In the genomic region with DNA sequence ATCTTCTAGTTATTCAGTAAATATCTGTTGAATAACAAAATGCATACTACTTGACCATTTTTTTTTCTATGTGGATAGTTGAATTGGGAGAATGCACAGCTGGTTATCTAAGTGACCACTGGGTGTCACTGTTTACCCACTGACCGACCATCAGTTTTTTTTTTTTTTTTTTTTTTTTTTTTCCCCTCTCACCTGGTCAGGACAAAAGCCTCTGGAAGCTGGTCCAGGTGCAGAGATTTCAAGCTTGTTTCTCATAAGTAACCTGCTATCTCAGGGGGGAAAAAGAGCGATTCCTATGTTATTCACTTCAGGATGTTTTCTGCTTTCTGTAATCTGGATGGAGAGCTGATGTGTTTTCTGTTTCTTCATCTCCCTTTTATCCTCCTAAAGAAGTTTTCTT, we compare ENCODE assay signal across 9 cellular contexts.
A peak's percentile ranks its signal among the peaks of the same experiment; 100 is the strongest.
DNase-seq lines count a peak whose midpoint lies in the region; ATAC-seq and TF ChIP-seq lines count a peak whose summit lies in the region.
"Had no signal": no experiment of that assay in that cellular context is flagged by ENCODE, and none has a peak within 500 bp of the region (broad histone marks: within the 10 kb centered on the region; RNA-seq: fewer than 3 reads in every experiment).

No MANE protein-coding gene starts in this region.

- H3K36me3 Mint-ChIP-seq in MCF 10A (ENCODE audit: insufficient read depth, unreplicated experiment): no peaks in the 10 kb centered on the region
- H3K36me3 Mint-ChIP-seq in activated naive CD4-positive, alpha-beta T cell treated with anti-CD3 and anti-CD28 coated beads, Interleukin-2, amount 50 U/mL, for 72 hours: no peaks in the 10 kb centered on the region
- H3K36me3 Mint-ChIP-seq in stimulated activated memory B cell treated with anti-CD40 and anti-IgM and Interleukin-4, amounts not matched to agents 10 μg/mL and 1 μg/mL and 100 μg/mL, for 72 hours: no peaks in the 10 kb centered on the region

- ATAC-seq in activated naive CD4-positive, alpha-beta T cell treated with anti-CD3 and anti-CD28 coated beads, Interleukin-2, amount 50 U/mL, for 72 hours: no peak
- no peak for ATAC-seq in stimulated activated memory B cell treated with anti-CD40 and anti-IgM and Interleukin-4, amounts not matched to agents 10 μg/mL and 1 μg/mL and 100 μg/mL, for 72 hours

- no peaks in the 10 kb centered on the region for H3K9me3 Mint-ChIP-seq in MCF 10A (ENCODE audit: unreplicated experiment)
- H3K9me3 Mint-ChIP-seq in activated naive CD4-positive, alpha-beta T cell treated with anti-CD3 and anti-CD28 coated beads, Interleukin-2, amount 50 U/mL, for 72 hours: no peaks in the 10 kb centered on the region
- no peaks in the 10 kb centered on the region for H3K9me3 Mint-ChIP-seq in stimulated activated memory B cell treated with anti-CD40 and anti-IgM and Interleukin-4, amounts not matched to agents 10 μg/mL and 1 μg/mL and 100 μg/mL, for 72 hours

- peak; percentile 46 for DNase-seq in AG08396 (ENCODE audit: low spot score)
- DNase-seq in GM13977 (ENCODE audit: low spot score): peak; percentile 54
- peak; percentile 14 for DNase-seq in NCI-H2107 (lab: John Stamatoyannopoulos, UW)
- DNase-seq in MCF 10A (ENCODE audit: unreplicated experiment): peak; percentile 46
- peak; percentile 41 to 45 for DNase-seq in lung microvascular endothelial cell (ENCODE audit: low read depth in 2 of 2)
- DNase-seq in activated naive CD4-positive, alpha-beta T cell treated with anti-CD3 and anti-CD28 coated beads, Interleukin-2, amount 50 U/mL, for 72 hours (ENCODE audit: low spot score in 2 of 2): no peak
- no peak for DNase-seq in substantia nigra (lab: John Stamatoyannopoulos, UW)

- no peak overlapping the region for H3K27ac ChIP-seq in substantia nigra (ENCODE audit: low read depth, low read length, poor library complexity, severe bottlenecking)
- H3K27ac ChIP-seq: epithelial cell of prostate had no signal

- CTCF ChIA-PET in MCF 10A (lab: Yijun Ruan, JAX): interaction anchor here (0.5 to 4.0 kb wide), 18 partner anchors 10 to 1529 kb away, joined by 3 to 30 read pairs (median 4); no protein-coding TSS in a partner anchor

- in situ Hi-C loops in GM13977 (cut with MboI; ENCODE audit: low pct_unique_long_range_greater_than_20kb, low sequenced_read_pairs, unreplicated experiment): no loop called here

- POLR2A ChIA-PET in MCF 10A (lab: Yijun Ruan, JAX): interaction anchor here (0.6 to 0.8 kb wide), 2 partner anchors 1026 to 1810 kb away, joined by 3 read pairs; no protein-coding TSS in a partner anchor

- no peak overlapping the region for H3K4me3 Mint-ChIP-seq in MCF 10A (ENCODE audit: unreplicated experiment)
- H3K4me3 Mint-ChIP-seq in stimulated activated memory B cell treated with anti-CD40 and anti-IgM and Interleukin-4, amounts not matched to agents 10 μg/mL and 1 μg/mL and 100 μg/mL, for 72 hours: no peak overlapping the region

- BruUV-seq in MCF 10A (replicated peaks; lab: Mats Ljungman, UMichigan): no TSS peak

- H3K4me1 Mint-ChIP-seq in MCF 10A (ENCODE audit: insufficient read depth, unreplicated experiment): peaks cover 10% of the 10 kb centered on the region
- no peaks in the 10 kb centered on the region for H3K4me1 Mint-ChIP-seq in stimulated activated memory B cell treated with anti-CD40 and anti-IgM and Interleukin-4, amounts not matched to agents 10 μg/mL and 1 μg/mL and 100 μg/mL, for 72 hours

- intact Hi-C loops in MCF 10A (cut with micrococcal nuclease): loop anchor here (1.0 to 5.0 kb wide), 5 partner anchors 95 to 1033 kb away; no protein-coding TSS in a partner anchor

- no peak overlapping the region for H3K27ac Mint-ChIP-seq in MCF 10A (ENCODE audit: low read depth, unreplicated experiment)
- no peak overlapping the region for H3K27ac Mint-ChIP-seq in activated naive CD4-positive, alpha-beta T cell treated with anti-CD3 and anti-CD28 coated beads, Interleukin-2, amount 50 U/mL, for 72 hours
- H3K27ac Mint-ChIP-seq in stimulated activated memory B cell treated with anti-CD40 and anti-IgM and Interleukin-4, amounts not matched to agents 10 μg/mL and 1 μg/mL and 100 μg/mL, for 72 hours: no peak overlapping the region

- TF ChIP-seq CTCF in GM13977 (IDR thresholded peaks at IDR 0.05; ENCODE audit: extremely low read depth, insufficient read depth, missing control alignments): peak; percentile 69
- peak; percentile 55 for TF ChIP-seq CTCF in MCF 10A (IDR thresholded peaks at IDR 0.05; ENCODE audit: unreplicated experiment)

- no peaks in the 10 kb centered on the region for H3K27me3 Mint-ChIP-seq in MCF 10A (ENCODE audit: insufficient read depth, unreplicated experiment)
- H3K27me3 Mint-ChIP-seq in stimulated activated memory B cell treated with anti-CD40 and anti-IgM and Interleukin-4, amounts not matched to agents 10 μg/mL and 1 μg/mL and 100 μg/mL, for 72 hours: no peaks in the 10 kb centered on the region

Comparison
In these comparisons a context has a peak if more than half of its experiments do, and no peak if none do; other contexts are left out.
1. DNase-seq: peak in AG08396 (single experiment), GM13977 (single experiment), NCI-H2107 (single experiment), MCF 10A (single experiment) and lung microvascular endothelial cell (2 of 2); none in activated naive CD4-positive, alpha-beta T cell treated with anti-CD3 and anti-CD28 coated beads, Interleukin-2, amount 50 U/mL, for 72 hours (0 of 2) and substantia nigra (0 of 49).